ENCODE assay signal across 8 cellular contexts in genomic region chr10:110872145-110872983, GRCh38. TPM values are rescaled to one million over a fixed set of nuclear protein-coding genes. Genes with fewer than 3 reads are reported as not detected.
DNase-seq lines count a peak whose midpoint lies in the region; ATAC-seq and TF ChIP-seq lines count a peak whose summit lies in the region.

No MANE protein-coding gene starts in this region.

- peak overlapping the region; percentile 81 for H3K4me3 Mint-ChIP-seq in stimulated activated effector memory CD8-positive, alpha-beta T cell treated with anti-CD3 and anti-CD28 coated beads, Interleukin-12 subunit alpha, Interleukin-12 subunit beta, amount 100 ng/mL, for 72 hours

- H3K4me1 Mint-ChIP-seq in stimulated activated effector memory CD8-positive, alpha-beta T cell treated with anti-CD3 and anti-CD28 coated beads, Interleukin-12 subunit alpha, Interleukin-12 subunit beta, amount 100 ng/mL, for 72 hours = peaks cover 50% of the 10 kb centered on the region

- ATAC-seq in GM19452 (IDR thresholded peaks at IDR 0.05; ENCODE audit: unreplicated experiment) (peak; percentile 40), esophagus mucosa (peak; percentile 77)
- peak; percentile 83 for ATAC-seq in stimulated activated effector memory CD8-positive, alpha-beta T cell treated with anti-CD3 and anti-CD28 coated beads, Interleukin-12 subunit alpha, Interleukin-12 subunit beta, amount 100 ng/mL, for 72 hours

- no peaks in the 10 kb centered on the region for H3K27me3 ChIP-seq in muscle layer of colon (ENCODE audit: control insufficient read depth in 1 of 2, insufficient read depth in 2 of 2, low read length in 2 of 2)

- TF ChIP-seq CTCF in C4-2B (conservative IDR thresholded peaks at IDR 0.05) = peak; percentile 29

- peak; percentile 79 for DNase-seq in HK-2 (ENCODE audit: unreplicated experiment)
- DNase-seq in OCI-M1 (lab: John Stamatoyannopoulos, UW) = peak; percentile 96
- DNase-seq in activated T-cell treated with anti-CD3 and anti-CD28 coated beads, Interleukin-2, amount 50 U/mL, for 1 hour = peak; percentile 79
- peak; percentile 57 to 89 for DNase-seq in stimulated activated effector memory CD8-positive, alpha-beta T cell treated with anti-CD3 and anti-CD28 coated beads, Interleukin-12 subunit alpha, Interleukin-12 subunit beta, amount 100 ng/mL, for 72 hours (ENCODE audit: low spot score in 2 of 2)

- H3K9ac ChIP-seq in muscle layer of colon (ENCODE audit: low read length) = peak overlapping the region; percentile 72

- H3K27ac ChIP-seq in C4-2B (peak overlapping the region; percentile 87), muscle layer of colon (ENCODE audit: low read depth, low read length) (peak overlapping the region; percentile 99)

- no peaks in the 10 kb centered on the region for H3K9me3 Mint-ChIP-seq in stimulated activated effector memory CD8-positive, alpha-beta T cell treated with anti-CD3 and anti-CD28 coated beads, Interleukin-12 subunit alpha, Interleukin-12 subunit beta, amount 100 ng/mL, for 72 hours

- peak overlapping the region; percentile 49 to 93 for H3K4me3 ChIP-seq in muscle layer of colon (ENCODE audit: low read depth in 1 of 2, low read length in 2 of 2)

- H3K9me3 ChIP-seq in muscle layer of colon (ENCODE audit: low read length) = no peaks in the 10 kb centered on the region

- peaks cover 52% of the 10 kb centered on the region for H3K36me3 Mint-ChIP-seq in stimulated activated effector memory CD8-positive, alpha-beta T cell treated with anti-CD3 and anti-CD28 coated beads, Interleukin-12 subunit alpha, Interleukin-12 subunit beta, amount 100 ng/mL, for 72 hours

- H3K36me3 ChIP-seq in muscle layer of colon (ENCODE audit: insufficient read depth, low read length) = no peaks in the 10 kb centered on the region

- H3K27ac Mint-ChIP-seq in stimulated activated effector memory CD8-positive, alpha-beta T cell treated with anti-CD3 and anti-CD28 coated beads, Interleukin-12 subunit alpha, Interleukin-12 subunit beta, amount 100 ng/mL, for 72 hours = peak overlapping the region; percentile 98

- H3K4me1 ChIP-seq in muscle layer of colon (ENCODE audit: insufficient read depth, low read length) = peaks cover 12% of the 10 kb centered on the region

RNA-seq across cellular contexts. Expression of gene PDCD4, which starts 0.6 kb away (rescaled TPM):
- 144 TPM for total RNA-seq in esophagus mucosa

RNA-seq across cellular contexts. Expression of gene BBIP1, which starts 46.6 kb away (rescaled TPM):
- 12.6 TPM for total RNA-seq in esophagus mucosa

RNA-seq across cellular contexts. Expression of gene SHOC2, which starts 47.0 kb away (rescaled TPM):
- total RNA-seq in esophagus mucosa = 38.8 TPM

Comparison
In these comparisons a context has a peak if more than half of its experiments do, and no peak if none do; other contexts are left out.
1. Peak in every context shown above with its lines: DNase-seq, ATAC-seq, H3K4me3 ChIP-seq and H3K27ac ChIP-seq.